ENCODE assay signal across 8 cellular contexts in the genomic region with DNA sequence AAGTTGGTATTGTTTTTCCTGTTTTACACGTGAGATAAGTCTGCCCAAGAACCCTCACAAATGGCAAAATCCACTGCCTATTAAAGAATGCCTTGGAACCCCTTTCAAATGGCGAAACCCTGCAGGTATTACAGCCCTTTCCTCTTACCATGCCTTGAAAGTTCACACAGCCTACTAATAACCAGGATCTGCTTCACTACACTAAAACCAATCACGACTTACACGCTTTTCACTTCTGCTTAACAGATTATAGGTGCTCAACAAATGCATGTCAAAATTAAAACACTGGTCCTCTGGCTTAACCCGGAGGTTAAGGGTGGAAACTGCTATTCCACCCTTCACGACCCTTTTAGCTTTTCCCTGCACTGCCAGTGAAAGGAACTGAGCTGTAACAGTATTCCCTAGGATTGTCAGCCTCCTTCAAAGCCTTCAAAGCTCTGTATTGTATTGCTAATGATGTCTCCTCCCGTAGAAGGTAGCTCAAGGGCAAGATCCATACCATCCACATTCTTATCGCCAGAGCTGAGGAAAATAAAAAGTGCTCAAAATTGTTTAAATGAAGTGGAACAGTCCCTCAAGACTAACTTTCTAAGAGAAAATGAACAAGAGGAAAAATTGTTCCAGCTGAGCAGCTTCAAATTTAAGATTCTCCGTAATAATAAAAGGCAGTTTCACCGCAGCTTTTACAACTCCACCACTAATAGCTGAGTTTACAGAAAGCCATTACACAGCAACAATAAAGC. TPM values are rescaled to one million over a fixed set of nuclear protein-coding genes. Genes with fewer than 3 reads are reported as not detected.
DNase-seq lines count a peak whose midpoint lies in the region; ATAC-seq and TF ChIP-seq lines count a peak whose summit lies in the region.

No MANE protein-coding gene starts in this region.

- peak overlapping the region; percentile 86 for H3K27ac Mint-ChIP-seq in activated CD4-positive, alpha-beta T cell treated with anti-CD3 and anti-CD28 coated beads for 36 hours

- H2BK12ac ChIP-seq in neuronal stem cell (ENCODE audit: low read length): no peak overlapping the region

- peak overlapping the region; percentile 97 for H2AFZ ChIP-seq in neuronal stem cell (ENCODE audit: low read length)

- peaks cover 58% of the 10 kb centered on the region for H3K4me1 Mint-ChIP-seq in activated CD4-positive, alpha-beta T cell treated with anti-CD3 and anti-CD28 coated beads for 36 hours

- peaks cover 43% of the 10 kb centered on the region for H3K36me3 Mint-ChIP-seq in activated CD4-positive, alpha-beta T cell treated with anti-CD3 and anti-CD28 coated beads for 36 hours (ENCODE audit: low read depth)

- intact Hi-C loops in activated CD4-positive, alpha-beta T cell treated with anti-CD3 and anti-CD28 coated beads for 36 hours (cut with DNase I, micrococcal nuclease): loop anchor here in 1 of 2 experiments (1.0 kb wide), 2 partner anchors 31 to 35 kb away; no protein-coding TSS in a partner anchor
- intact Hi-C loops in esophagus squamous epithelium (cut with DNase I): no loop called here

- no peak overlapping the region for H3K18ac ChIP-seq in neuronal stem cell (ENCODE audit: low read length)

- no peak for TF ChIP-seq CTCF in esophagus squamous epithelium (IDR thresholded peaks at IDR 0.05)

- POLR2A ChIA-PET in activated CD4-positive, alpha-beta T cell treated with anti-CD3 and anti-CD28 coated beads for 36 hours (lab: Charles Lee): interaction anchor here (0.6 to 4.4 kb wide), 5 partner anchors 13 to 168 kb away, joined by 3 to 24 read pairs (median 6); a partner anchor contains a TSS

- H2BK120ac ChIP-seq in neuronal stem cell (ENCODE audit: low read depth, low read length): no peak overlapping the region

- H3K23ac ChIP-seq in neuronal stem cell (ENCODE audit: low read depth, low read length, poor library complexity): no peak overlapping the region

- H2BK15ac ChIP-seq in neuronal stem cell (ENCODE audit: low read length): no peak overlapping the region

- H3K4ac ChIP-seq in neuronal stem cell (ENCODE audit: low read length): no peak overlapping the region

- ATAC-seq in activated CD4-positive, alpha-beta T cell treated with anti-CD3 and anti-CD28 coated beads for 36 hours: no peak
- no peak for ATAC-seq in GM19324 (IDR thresholded peaks at IDR 0.05; ENCODE audit: low FRiP score, unreplicated experiment)
- ATAC-seq in GM21717 (IDR thresholded peaks at IDR 0.05; ENCODE audit: unreplicated experiment): no peak

- H3K27me3 Mint-ChIP-seq in activated CD4-positive, alpha-beta T cell treated with anti-CD3 and anti-CD28 coated beads for 36 hours: no peaks in the 10 kb centered on the region

- no peaks in the 10 kb centered on the region for H3K9me3 Mint-ChIP-seq in activated CD4-positive, alpha-beta T cell treated with anti-CD3 and anti-CD28 coated beads for 36 hours (ENCODE audit: low read depth)

- DNase-seq in activated CD4-positive, alpha-beta T cell treated with anti-CD3 and anti-CD28 coated beads for 36 hours: no peak
- no peak for DNase-seq in activated CD4-positive, alpha-beta T cell treated with anti-CD3 and anti-CD28 coated beads for 4 hours
- peak in 1 of 2 experiments; percentile 17 for DNase-seq in SJCRH30
- DNase-seq in esophagus squamous epithelium (lab: John Stamatoyannopoulos, UW): no peak
- DNase-seq in neuronal stem cell (ENCODE audit: low spot score): peak; percentile 15
- no peak for DNase-seq in COLO829 (ENCODE audit: low spot score)

- H4K91ac ChIP-seq in neuronal stem cell (ENCODE audit: low read depth, low read length, poor library complexity): no peak overlapping the region

- H3K14ac ChIP-seq in neuronal stem cell (ENCODE audit: low read length): no peak overlapping the region

- H3K9ac ChIP-seq in neuronal stem cell (ENCODE audit: low read depth, low read length, poor library complexity): no peak overlapping the region

- no peak overlapping the region for H4K8ac ChIP-seq in neuronal stem cell (ENCODE audit: low read depth, low read length)

- no peaks in the 10 kb centered on the region for H3K79me1 ChIP-seq in neuronal stem cell (ENCODE audit: low read depth, low read length)

- no peak overlapping the region for H2BK5ac ChIP-seq in neuronal stem cell (ENCODE audit: low read length)

- CTCF ChIA-PET in activated CD4-positive, alpha-beta T cell treated with anti-CD3 and anti-CD28 coated beads for 36 hours (lab: Charles Lee): interaction anchor here (0.7 to 1.4 kb wide), 6 partner anchors 20 to 445 kb away, joined by 3 to 7 read pairs (median 3); no protein-coding TSS in a partner anchor

- no peak overlapping the region for H2AK5ac ChIP-seq in neuronal stem cell (ENCODE audit: low read depth, low read length)

- 15 to 21% methylated on average over 10 of the region's 10 CpGs for WGBS in esophagus squamous epithelium, 2 donors
- no CpG with 5 or more reads among the region's 10 CpGs for WGBS in neuronal stem cell (ENCODE audit: extremely low coverage in 2 of 2, insufficient read length in 2 of 2, insufficient replicate concordance in 1 of 2), 2 donors

- no peaks in the 10 kb centered on the region for H3K27me3 ChIP-seq in SJCRH30
- no peaks in the 10 kb centered on the region for H3K27me3 ChIP-seq in esophagus squamous epithelium
- no peaks in the 10 kb centered on the region for H3K27me3 ChIP-seq in neuronal stem cell (ENCODE audit: control insufficient read depth in 3 of 3, insufficient read depth in 3 of 3, low read depth in 1 of 3, low read length in 3 of 3)

- H3K4me3 Mint-ChIP-seq in activated CD4-positive, alpha-beta T cell treated with anti-CD3 and anti-CD28 coated beads for 36 hours: peak overlapping the region; percentile 87

- H3K27ac ChIP-seq in SJCRH30 (peak overlapping the region; percentile 56; the same call in 1 of the 2 replicates), esophagus squamous epithelium (peak overlapping the region; percentile 90 to 93 (median 92)), neuronal stem cell (replicated peaks; ENCODE audit: low read length) (no peak overlapping the region)

- no peak for TF ChIP-seq POLR2A in esophagus squamous epithelium (IDR thresholded peaks at IDR 0.05)

- H3K4me1 ChIP-seq in SJCRH30 (no peaks in the 10 kb centered on the region), esophagus squamous epithelium (peaks cover 15 to 41% (median 19%) of the 10 kb centered on the region in 3 donors), neuronal stem cell (ENCODE audit: control insufficient read depth in 2 of 2, insufficient read depth in 1 of 2, low read depth in 1 of 2, low read length in 2 of 2) (peaks cover 4 to 8% of the 10 kb centered on the region in 2 donors)

- peak overlapping the region; percentile 71 for H3K4me2 ChIP-seq in neuronal stem cell (ENCODE audit: insufficient read depth, low read length, poor library complexity, severe bottlenecking)

- H3K9me3 ChIP-seq in SJCRH30 (replicated peaks) (no peaks in the 10 kb centered on the region), esophagus squamous epithelium (no peaks in the 10 kb centered on the region), neuronal stem cell (replicated peaks in 1 of 2; ENCODE audit: control insufficient read depth in 2 of 2, insufficient read depth in 1 of 2, low read depth in 1 of 2, low read length in 2 of 2) (peaks cover 0 to 5% of the 10 kb centered on the region in 2 donors)

- H3K36me3 ChIP-seq in SJCRH30: no peaks in the 10 kb centered on the region
- peaks cover 0 to 21% (median 0%) of the 10 kb centered on the region in 3 donors for H3K36me3 ChIP-seq in esophagus squamous epithelium
- H3K36me3 ChIP-seq in neuronal stem cell (replicated peaks in 1 of 2; ENCODE audit: control insufficient read depth in 2 of 2, insufficient read depth in 2 of 2, low read length in 2 of 2): peaks cover 0 to 17% of the 10 kb centered on the region in 2 donors

- H3K4me3 ChIP-seq in SJCRH30 (peak overlapping the region; percentile 95), esophagus squamous epithelium (peak overlapping the region; percentile 81 to 99 (median 88)), neuronal stem cell (ENCODE audit: low read length in 2 of 2) (peak overlapping the region; percentile 88 to 99)

RNA-seq across cellular contexts. Expression of a gene that starts 1.0 kb away (rescaled TPM):
- 10 to 100 TPM; 30.4 to 30.8 TPM for total RNA-seq in activated CD4-positive, alpha-beta T cell treated with anti-CD3 and anti-CD28 coated beads for 36 hours
- 14.6 and 16.5 TPM in 2 replicates for total RNA-seq in SJCRH30 (2014; rRNA removed; shearing (Covaris generic))
- total RNA-seq in esophagus squamous epithelium: 10 to 100 TPM; 10.6 to 25.4 (median 16.7) TPM
- polyA plus RNA-seq in neuronal stem cell (2013, experiment 1 of 2): 12.7 TPM
- 12.6 TPM for polyA plus RNA-seq in neuronal stem cell (2013, experiment 2 of 2)
